In the genomic region with DNA sequence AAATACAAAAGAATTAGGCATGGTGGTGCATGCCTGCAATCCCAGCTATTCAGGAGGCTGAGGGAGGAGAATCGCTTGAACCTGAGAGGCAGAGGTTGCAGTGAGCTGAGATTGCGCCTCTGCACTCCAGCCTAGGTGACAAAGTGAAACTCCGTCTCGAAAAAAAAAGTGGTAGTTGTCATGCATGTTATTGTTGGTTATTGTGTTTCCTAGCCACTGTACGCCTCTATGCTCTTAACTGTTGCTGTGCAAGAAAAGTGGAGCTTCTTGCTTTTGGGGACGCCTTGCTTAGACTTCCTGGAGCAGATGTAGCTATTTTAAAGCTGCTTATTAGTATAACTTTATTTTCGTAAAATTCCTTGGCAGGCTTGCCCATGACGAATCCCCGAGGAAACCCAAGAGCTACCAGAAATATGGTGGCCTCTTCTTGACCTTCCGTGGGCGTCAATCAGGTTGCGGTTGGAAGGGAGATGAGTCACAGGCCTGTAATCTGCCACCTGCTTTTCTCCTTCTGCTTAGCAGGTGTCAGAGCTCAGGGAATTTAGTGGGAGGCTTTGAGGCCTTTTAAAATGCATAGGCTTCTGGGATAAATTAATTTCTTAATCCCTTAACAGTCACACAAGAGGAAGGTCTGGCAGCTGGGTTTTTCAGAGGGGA, we compare ENCODE assay signal across 1 cellular context.
TF ChIP-seq lines count a peak whose summit lies in the region.

No MANE protein-coding gene starts in this region.

TF ChIP-seq in HCT116, 20 proteins besides CTCF, POLR2A, EP300 and RAD21 (continued from another document):
- TF ChIP-seq, protein P1, sequence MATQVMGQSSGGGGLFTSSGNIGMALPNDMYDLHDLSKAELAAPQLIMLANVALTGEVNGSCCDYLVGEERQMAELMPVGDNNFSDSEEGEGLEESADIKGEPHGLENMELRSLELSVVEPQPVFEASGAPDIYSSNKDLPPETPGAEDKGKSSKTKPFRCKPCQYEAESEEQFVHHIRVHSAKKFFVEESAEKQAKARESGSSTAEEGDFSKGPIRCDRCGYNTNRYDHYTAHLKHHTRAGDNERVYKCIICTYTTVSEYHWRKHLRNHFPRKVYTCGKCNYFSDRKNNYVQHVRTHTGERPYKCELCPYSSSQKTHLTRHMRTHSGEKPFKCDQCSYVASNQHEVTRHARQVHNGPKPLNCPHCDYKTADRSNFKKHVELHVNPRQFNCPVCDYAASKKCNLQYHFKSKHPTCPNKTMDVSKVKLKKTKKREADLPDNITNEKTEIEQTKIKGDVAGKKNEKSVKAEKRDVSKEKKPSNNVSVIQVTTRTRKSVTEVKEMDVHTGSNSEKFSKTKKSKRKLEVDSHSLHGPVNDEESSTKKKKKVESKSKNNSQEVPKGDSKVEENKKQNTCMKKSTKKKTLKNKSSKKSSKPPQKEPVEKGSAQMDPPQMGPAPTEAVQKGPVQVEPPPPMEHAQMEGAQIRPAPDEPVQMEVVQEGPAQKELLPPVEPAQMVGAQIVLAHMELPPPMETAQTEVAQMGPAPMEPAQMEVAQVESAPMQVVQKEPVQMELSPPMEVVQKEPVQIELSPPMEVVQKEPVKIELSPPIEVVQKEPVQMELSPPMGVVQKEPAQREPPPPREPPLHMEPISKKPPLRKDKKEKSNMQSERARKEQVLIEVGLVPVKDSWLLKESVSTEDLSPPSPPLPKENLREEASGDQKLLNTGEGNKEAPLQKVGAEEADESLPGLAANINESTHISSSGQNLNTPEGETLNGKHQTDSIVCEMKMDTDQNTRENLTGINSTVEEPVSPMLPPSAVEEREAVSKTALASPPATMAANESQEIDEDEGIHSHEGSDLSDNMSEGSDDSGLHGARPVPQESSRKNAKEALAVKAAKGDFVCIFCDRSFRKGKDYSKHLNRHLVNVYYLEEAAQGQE (IDR thresholded peaks at IDR 0.05; ENCODE audit: low read depth), result no peak
- TF ChIP-seq SIN3A (IDR thresholded peaks at IDR 0.05; ENCODE audit: low read depth), result peak; percentile 85
